In the genomic region with DNA sequence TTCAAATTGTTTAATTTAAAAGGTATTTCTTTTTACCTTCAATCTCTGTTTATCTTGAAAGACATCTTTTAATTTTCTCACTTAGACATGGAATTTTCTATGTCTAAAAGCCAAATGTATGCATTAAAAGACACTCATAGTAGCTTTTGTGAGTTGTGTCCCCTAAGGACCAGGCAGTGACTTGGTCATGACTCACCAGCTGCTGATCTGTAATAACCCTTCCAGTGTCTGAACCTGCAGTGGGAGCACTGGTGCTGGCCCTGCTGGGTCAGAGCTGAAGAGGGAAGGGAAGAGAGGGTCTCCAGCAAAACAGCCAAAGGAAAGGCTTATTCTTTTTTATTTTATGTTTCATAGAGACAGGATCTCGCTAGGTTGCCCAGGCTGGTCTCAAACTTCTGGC, we compare ENCODE assay signal across 1 cellular context.
TF ChIP-seq lines count a peak whose summit lies in the region.

No MANE protein-coding gene starts in this region.

TF ChIP-seq in endothelial cell of umbilical vein, 7 proteins besides CTCF, POLR2A, EP300 and RAD21 (continued from another document):
- TF ChIP-seq JUN (IDR thresholded peaks at IDR 0.05; ENCODE audit: borderline replicate concordance, insufficient read depth, insufficient read length, low read depth): peak; percentile 24
- TF ChIP-seq FOS (IDR thresholded peaks at IDR 0.05; ENCODE audit: borderline replicate concordance, insufficient read depth, low read length): peak; percentile 73
